15 cellular contexts compared by ENCODE assay signal in genomic region chr12:14399871-14400270, GRCh38. TPM values are rescaled to one million over a fixed set of nuclear protein-coding genes. Genes with fewer than 3 reads are reported as not detected.
A peak's percentile ranks its signal among the peaks of the same experiment; 100 is the strongest.
DNase-seq lines count a peak whose midpoint lies in the region; ATAC-seq and TF ChIP-seq lines count a peak whose summit lies in the region.
"Had no signal": no experiment of that assay in that cellular context is flagged by ENCODE, and none has a peak within 500 bp of the region (broad histone marks: within the 10 kb centered on the region; RNA-seq: fewer than 3 reads in every experiment).

No MANE protein-coding gene starts in this region.

- H3K27ac ChIP-seq in fibroblast of lung (ENCODE audit: insufficient read depth, low read length), result no peak overlapping the region
- H3K27ac ChIP-seq: BLaER1 treated with 17β-estradiol and CSF1 and Interleukin-3, amounts not matched to agents 10 nM and 100 nM had no signal

- no peaks in the 10 kb centered on the region for H3K27me3 Mint-ChIP-seq in activated naive CD4-positive, alpha-beta T cell treated with anti-CD3 and anti-CD28 coated beads for 36 hours (ENCODE audit: low read depth)
- H3K27me3 Mint-ChIP-seq in T-helper 17 cell, result no peaks in the 10 kb centered on the region
- H3K27me3 Mint-ChIP-seq in stimulated activated naive CD8-positive, alpha-beta T cell treated with anti-CD3 and anti-CD28 coated beads, Interleukin-15, amount 100 ng/mL, for 72 hours, result no peaks in the 10 kb centered on the region

- H3K9me3 ChIP-seq in T-helper 17 cell (ENCODE audit: control insufficient read depth, low read length, poor library complexity, severe bottlenecking) (no peaks in the 10 kb centered on the region), fibroblast of lung (ENCODE audit: control insufficient read depth, insufficient read depth, low read depth, low read length) (no peaks in the 10 kb centered on the region)

- no peaks in the 10 kb centered on the region for H3K27me3 ChIP-seq in fibroblast of lung (ENCODE audit: control insufficient read depth, insufficient read depth, low read length)
- H3K27me3 ChIP-seq: BLaER1 treated with 17β-estradiol and CSF1 and Interleukin-3, amounts not matched to agents 10 nM and 100 nM had no signal

- peaks cover 39% of the 10 kb centered on the region for H3K36me3 Mint-ChIP-seq in activated naive CD4-positive, alpha-beta T cell treated with anti-CD3 and anti-CD28 coated beads for 36 hours (ENCODE audit: low read depth)
- peaks cover 5% of the 10 kb centered on the region for H3K36me3 Mint-ChIP-seq in T-helper 17 cell (ENCODE audit: low read depth)

- H3K4me3 ChIP-seq in fibroblast of lung (replicated peaks in 1 of 4; ENCODE audit: control extremely low read depth in 1 of 4, insufficient read depth in 1 of 4, low read depth in 3 of 4, low read length in 4 of 4), result peak overlapping the region in 2 of 4 experiments; percentile 18 to 19
- H3K4me3 ChIP-seq: BLaER1 treated with 17β-estradiol and CSF1 and Interleukin-3, amounts not matched to agents 10 nM and 100 nM; skin epidermis had no signal

- H3K4me3 Mint-ChIP-seq in activated naive CD4-positive, alpha-beta T cell treated with anti-CD3 and anti-CD28 coated beads for 36 hours, result peak overlapping the region; percentile 53
- peak overlapping the region; percentile 66 for H3K4me3 Mint-ChIP-seq in T-helper 17 cell
- H3K4me3 Mint-ChIP-seq in stimulated activated naive CD8-positive, alpha-beta T cell treated with anti-CD3 and anti-CD28 coated beads, Interleukin-15, amount 100 ng/mL, for 72 hours, result peak overlapping the region; percentile 83 to 85

- H3K4me1 ChIP-seq in fibroblast of lung (ENCODE audit: control insufficient read depth, extremely low read depth, insufficient read depth, low read length), result peaks cover 6% of the 10 kb centered on the region

- peak overlapping the region; percentile 85 for H3K27ac Mint-ChIP-seq in activated naive CD4-positive, alpha-beta T cell treated with anti-CD3 and anti-CD28 coated beads for 36 hours
- peak overlapping the region; percentile 98 for H3K27ac Mint-ChIP-seq in T-helper 17 cell
- H3K27ac Mint-ChIP-seq in stimulated activated naive CD8-positive, alpha-beta T cell treated with anti-CD3 and anti-CD28 coated beads, Interleukin-15, amount 100 ng/mL, for 72 hours, result peak overlapping the region; percentile 54 to 95

- H4K20me1 ChIP-seq in fibroblast of lung (ENCODE audit: control insufficient read depth, extremely low read depth, insufficient read depth, low read length), result no peaks in the 10 kb centered on the region

- peak overlapping the region; percentile 36 for H3K4me2 ChIP-seq in fibroblast of lung (ENCODE audit: extremely low read depth, insufficient read depth, low read length)
- H3K4me2 ChIP-seq: BLaER1 treated with 17β-estradiol and CSF1 and Interleukin-3, amounts not matched to agents 10 nM and 100 nM had no signal

- H2AFZ ChIP-seq in fibroblast of lung (ENCODE audit: low read length), result no peak overlapping the region

- CTCF ChIA-PET in activated naive CD4-positive, alpha-beta T cell treated with anti-CD3 and anti-CD28 coated beads for 36 hours (lab: Charles Lee), result interaction anchor here (0.6 to 1.5 kb wide), 4 partner anchors 15 to 74 kb away, joined by 3 to 4 read pairs (median 4); no protein-coding TSS in a partner anchor
- CTCF ChIA-PET in HEK293T (lab: Yijun Ruan, JAX), result no interaction called here

- no peak overlapping the region for H3K9ac ChIP-seq in fibroblast of lung (ENCODE audit: insufficient read depth, low read length)
- H3K9ac ChIP-seq: BLaER1 treated with 17β-estradiol and CSF1 and Interleukin-3, amounts not matched to agents 10 nM and 100 nM had no signal

- no peak for DNase-seq in activated naive CD4-positive, alpha-beta T cell treated with anti-CD3 and anti-CD28 coated beads for 36 hours
- DNase-seq in activated naive CD4-positive, alpha-beta T cell treated with anti-CD3 and anti-CD28 coated beads, Interleukin-2, amount 50 U/mL, for 16 hours, result no peak
- DNase-seq in T-helper 17 cell (no peak), fibroblast of lung (ENCODE audit: low read depth in 2 of 2) (peak; percentile 49 to 87), HEK293T (ENCODE audit: extremely low spot score) (no peak), NCI-H2107 (lab: John Stamatoyannopoulos, UW) (no peak), NCI-H2029 (lab: John Stamatoyannopoulos, UW) (no peak)
- no peak for DNase-seq in stimulated activated naive CD8-positive, alpha-beta T cell treated with anti-CD3 and anti-CD28 coated beads, Interleukin-15, amount 100 ng/mL, for 72 hours
- DNase-seq: effector CD4-positive, alpha-beta T cell; GOT3; NCI-H1694 treated with DMSO at 0.1 percent for 48 hours; SIG-M5; stimulated activated naive CD4-positive, alpha-beta T cell treated with Interleukin-2 at 50 U/mL for 16 hours had no signal

- no peak for TF ChIP-seq CTCF in fibroblast of lung (conservative IDR thresholded peaks at IDR 0.05 in 1 of 2, IDR thresholded peaks at IDR 0.05 in 1 of 2; ENCODE audit: low read depth in 1 of 2, low read length in 2 of 2)

- intact Hi-C loops in activated naive CD4-positive, alpha-beta T cell treated with anti-CD3 and anti-CD28 coated beads for 36 hours (cut with micrococcal nuclease), result loop anchor here (1.0 to 5.0 kb wide), 5 partner anchors 11 to 52 kb away; no protein-coding TSS in a partner anchor

- POLR2A ChIA-PET in HEK293T (lab: Yijun Ruan, JAX), result interaction anchor here (1.0 kb wide), 1 partner anchor 142 kb away, joined by 3 read pairs; no protein-coding TSS in a partner anchor

- H3K79me2 ChIP-seq in fibroblast of lung (ENCODE audit: control insufficient read depth, insufficient read depth, low read length), result peaks cover 68% of the 10 kb centered on the region

- H3K36me3 ChIP-seq in fibroblast of lung (ENCODE audit: control insufficient read depth, insufficient read depth, low read length), result no peaks in the 10 kb centered on the region

- peak; percentile 14 for ATAC-seq in T-helper 17 cell
- no peak for ATAC-seq in stimulated activated naive CD8-positive, alpha-beta T cell treated with anti-CD3 and anti-CD28 coated beads, Interleukin-15, amount 100 ng/mL, for 72 hours

- peaks cover 4% of the 10 kb centered on the region for H3K9me3 Mint-ChIP-seq in activated naive CD4-positive, alpha-beta T cell treated with anti-CD3 and anti-CD28 coated beads for 36 hours
- H3K9me3 Mint-ChIP-seq in stimulated activated naive CD8-positive, alpha-beta T cell treated with anti-CD3 and anti-CD28 coated beads, Interleukin-15, amount 100 ng/mL, for 72 hours, result peaks cover 6 to 11% of the 10 kb centered on the region in 2 donors

- H3K4me1 Mint-ChIP-seq in activated naive CD4-positive, alpha-beta T cell treated with anti-CD3 and anti-CD28 coated beads for 36 hours (ENCODE audit: low read depth), result peaks cover 91% of the 10 kb centered on the region
- H3K4me1 Mint-ChIP-seq in T-helper 17 cell, result peaks cover 54% of the 10 kb centered on the region
- peaks cover 81% of the 10 kb centered on the region for H3K4me1 Mint-ChIP-seq in stimulated activated naive CD8-positive, alpha-beta T cell treated with anti-CD3 and anti-CD28 coated beads, Interleukin-15, amount 100 ng/mL, for 72 hours

TF ChIP-seq in HEK293T, 16 proteins besides CTCF, POLR2A, EP300 and RAD21:
- TF ChIP-seq SUZ12 (IDR thresholded peaks at IDR 0.05) (no peak), FOXA1 (IDR thresholded peaks at IDR 0.05) (no peak), ZNF384 (IDR thresholded peaks at IDR 0.05) (no peak), TARDBP (IDR thresholded peaks at IDR 0.05) (no peak), PKNOX1 (IDR thresholded peaks at IDR 0.05) (no peak), NFRKB (IDR thresholded peaks at IDR 0.05) (no peak), L3MBTL2 (conservative IDR thresholded peaks at IDR 0.05) (no peak), ELF4 (IDR thresholded peaks at IDR 0.05) (no peak), CTBP1 (IDR thresholded peaks at IDR 0.05; ENCODE audit: borderline replicate concordance) (no peak), ARNT (IDR thresholded peaks at IDR 0.05) (no peak), FOXK2 (IDR thresholded peaks at IDR 0.05) (no peak), LEF1 (IDR thresholded peaks at IDR 0.05; ENCODE audit: borderline replicate concordance) (no peak), SP1 (IDR thresholded peaks at IDR 0.05) (no peak), FOXM1 (IDR thresholded peaks at IDR 0.05; ENCODE audit: borderline replicate concordance) (no peak), HDGF (IDR thresholded peaks at IDR 0.05; ENCODE audit: borderline replicate concordance) (no peak), BHLHE40 (IDR thresholded peaks at IDR 0.05; ENCODE audit: borderline replicate concordance) (no peak)

RNA-seq across cellular contexts. Expression of gene ATF7IP, which starts 34.4 kb away (rescaled TPM):
- total RNA-seq in activated naive CD4-positive, alpha-beta T cell treated with anti-CD3 and anti-CD28 coated beads for 36 hours, result 100 to 1,000 TPM; 131 to 141 TPM
- total RNA-seq in T-helper 17 cell (100 to 1,000 TPM; 153 to 164 TPM), fibroblast of lung (14.1 and 18.0 TPM in 2 replicates)
- 13.1 and 13.2 TPM in 2 replicates for polyA plus RNA-seq in fibroblast of lung
- polyA plus RNA-seq in fibroblast of lung (2012), result 10.2 and 11.4 TPM in 2 replicates
- polyA minus RNA-seq in fibroblast of lung (ENCODE audit: low replicate concordance), result 64.6 and 65.9 TPM in 2 replicates

Comparison
In these comparisons a context has a peak if more than half of its experiments do, and no peak if none do; other contexts are left out.
1. DNase-seq: peak in fibroblast of lung (2 of 2); none in activated naive CD4-positive, alpha-beta T cell treated with anti-CD3 and anti-CD28 coated beads for 36 hours (single experiment), activated naive CD4-positive, alpha-beta T cell treated with anti-CD3 and anti-CD28 coated beads, Interleukin-2, amount 50 U/mL, for 16 hours (single experiment), T-helper 17 cell (0 of 3), stimulated activated naive CD8-positive, alpha-beta T cell treated with anti-CD3 and anti-CD28 coated beads, Interleukin-15, amount 100 ng/mL, for 72 hours (0 of 2), HEK293T (single experiment), NCI-H2107 (single experiment) and NCI-H2029 (single experiment).
2. Peak in every context shown above with its lines, with median percentiles within 50 percentile points of each other: H3K27ac Mint-ChIP-seq and H3K4me3 Mint-ChIP-seq.